Comparison of ENCODE assay signal across 20 cellular contexts in genomic region chr16:56115817-56116576, GRCh38.
DNase-seq lines count a peak whose midpoint lies in the region; ATAC-seq and TF ChIP-seq lines count a peak whose summit lies in the region.
"Had no signal": no experiment of that assay in that cellular context is flagged by ENCODE, and none has a peak within 500 bp of the region (broad histone marks: within the 10 kb centered on the region; RNA-seq: fewer than 3 reads in every experiment).

No MANE protein-coding gene starts in this region.

- in situ Hi-C loops in mammary epithelial cell (cut with MboI; ENCODE audit: low sequenced_read_pairs in 2 of 2) (no loop called here), KBM-7 (cut with MboI; ENCODE audit: low pct_unique_long_range_greater_than_20kb, low sequenced_read_pairs) (no loop called here)

- H3K9ac ChIP-seq in mammary epithelial cell (ENCODE audit: insufficient read depth, low read length) = no peak overlapping the region

- no peaks in the 10 kb centered on the region for H3K36me3 ChIP-seq in mammary epithelial cell (ENCODE audit: insufficient read depth, low read length)
- H3K36me3 ChIP-seq: tibial nerve had no signal

- 54% methylated on average over 6 of the region's 6 CpGs for WGBS in mammary epithelial cell (ENCODE audit: low coverage, missing lambda C conversion rate)

- H3K27me3 ChIP-seq in mammary epithelial cell (ENCODE audit: insufficient read depth, low read length) = peaks cover 2% of the 10 kb centered on the region
- H3K27me3 ChIP-seq: tibial nerve had no signal

- CTCF ChIA-PET in mammary epithelial cell (lab: Charles Lee; ENCODE audit: low non-redundant PET) = no interaction called here

- H2AFZ ChIP-seq in mammary epithelial cell (ENCODE audit: low read depth, low read length) = no peak overlapping the region

- H3K4me1 ChIP-seq in mammary epithelial cell (ENCODE audit: insufficient read depth, low read length) = no peaks in the 10 kb centered on the region

- dilution Hi-C loops in mammary epithelial cell (cut with HindIII; ENCODE audit: low sequenced_read_pairs) = no loop called here

- no peaks in the 10 kb centered on the region for H3K79me2 ChIP-seq in mammary epithelial cell (ENCODE audit: insufficient read depth, low read length)

- no peaks in the 10 kb centered on the region for H3K9me3 ChIP-seq in mammary epithelial cell (replicated peaks; ENCODE audit: insufficient read depth, low read length)
- H3K9me3 ChIP-seq: tibial nerve had no signal

- intact Hi-C loops in mammary epithelial cell (cut with micrococcal nuclease) = no loop called here

- no peak overlapping the region for H3K27ac ChIP-seq in mammary epithelial cell (ENCODE audit: insufficient read depth, low read depth, low read length)
- H3K27ac ChIP-seq: tibial nerve had no signal

- no peak overlapping the region for H3K4me2 ChIP-seq in mammary epithelial cell (ENCODE audit: insufficient read depth, low read depth, low read length)

- no peaks in the 10 kb centered on the region for H4K20me1 ChIP-seq in mammary epithelial cell (ENCODE audit: insufficient read depth, low read length)

- DNase-seq in NCI-H82 (lab: John Stamatoyannopoulos, UW) (peak; percentile 29), NCI-H82 treated with DMSO at 0.1 percent for 48 hours (lab: John Stamatoyannopoulos, UW; ENCODE audit: unreplicated experiment) (no peak), NCI-H2171 treated with DMSO at 0.1 percent for 48 hours (lab: John Stamatoyannopoulos, UW) (peak; percentile 70), hippocampal formation (lab: John Stamatoyannopoulos, UW) (peak; percentile 21 to 28), retina (peak; percentile 46), mammary epithelial cell (no peak), KBM-7 (no peak)
- DNase-seq: ACHN; activated B cell treated with CpG ODN at 0.5 μM for 24 hours; activated T-cell treated with anti-CD3 and anti-CD28 coated beads, Interleukin-2, amount 50 U/mL, for 72 hours; CD4-positive, alpha-beta T cell; dermis blood vessel endothelial cell; erythroblast; NCI-H187 treated with DMSO at 0.1 percent for 48 hours; NCI-H526; stimulated activated CD4-positive, alpha-beta T cell treated with anti-CD3 and anti-CD28 coated beads, Interleukin-15, amount 100 ng/mL, for 24 hours; T-helper 2 cell had no signal

- no peak for TF ChIP-seq CTCF in mammary epithelial cell (conservative IDR thresholded peaks at IDR 0.05 in 1 of 2, IDR thresholded peaks at IDR 0.05 in 1 of 2; ENCODE audit: extremely low read depth in 1 of 2, insufficient read depth in 1 of 2, low read depth in 1 of 2, low read length in 2 of 2)

- no peak for ATAC-seq in HG03095 (IDR thresholded peaks at IDR 0.05; ENCODE audit: unreplicated experiment)
- ATAC-seq: stimulated activated memory B cell treated with anti-CD40 and anti-IgM and Interleukin-4, amounts not matched to agents 10 μg/mL and 1 μg/mL and 100 μg/mL, for 72 hours had no signal

- no TSS peak for BruUV-seq in mammary epithelial cell (replicated peaks; lab: Mats Ljungman, UMichigan)

- no peak overlapping the region for H3K4me3 ChIP-seq in mammary epithelial cell (replicated peaks in 1 of 3; ENCODE audit: insufficient read depth in 1 of 3, low read depth in 2 of 3, low read length in 3 of 3)
- H3K4me3 ChIP-seq: tibial nerve had no signal

Comparison
In these comparisons a context has a peak if more than half of its experiments do, and no peak if none do; other contexts are left out.
1. DNase-seq: peak in NCI-H82 (single experiment), NCI-H2171 treated with DMSO at 0.1 percent for 48 hours (single experiment), hippocampal formation (2 of 2) and retina (single experiment); none in NCI-H82 treated with DMSO at 0.1 percent for 48 hours (single experiment), mammary epithelial cell (single experiment) and KBM-7 (single experiment).